In genomic region chr14:34463598-34463961, GRCh38 we compare ENCODE assay signal across 21 cellular contexts.
"Had no signal": no experiment of that assay in that cellular context is flagged by ENCODE, and none has a peak within 500 bp of the region (broad histone marks: within the 10 kb centered on the region; RNA-seq: fewer than 3 reads in every experiment).

No MANE protein-coding gene starts in this region.

- H3K9me3 Mint-ChIP-seq: activated CD8-positive, alpha-beta T cell treated with anti-CD3 and anti-CD28 coated beads for 36 hours; activated naive CD4-positive, alpha-beta T cell treated with anti-CD3 and anti-CD28 coated beads, Interleukin-2, amount 50 U/mL, for 24 hours; activated T-helper 1 cell treated with anti-CD3 and anti-CD28 coated beads, Interleukin-12 subunit alpha, Interleukin-12 subunit beta, Interleukin-2, Interleukin-4 antibody, amounts not matched to agents 30 ng/mL and 10 ng/mL and 1 ng/mL, durations not matched to agents 14 hours and 24 hours and 36 hours; T-cell had no signal

- ATAC-seq: activated CD8-positive, alpha-beta T cell treated with anti-CD3 and anti-CD28 coated beads for 36 hours; PC-3; T-cell had no signal

- H3K27me3 Mint-ChIP-seq: activated CD8-positive, alpha-beta T cell treated with anti-CD3 and anti-CD28 coated beads for 36 hours; activated naive CD4-positive, alpha-beta T cell treated with anti-CD3 and anti-CD28 coated beads, Interleukin-2, amount 50 U/mL, for 24 hours; T-cell had no signal

- DNase-seq: activated CD4-positive, alpha-beta T cell treated with anti-CD3 and anti-CD28 coated beads for 4 hours; activated CD8-positive, alpha-beta memory T cell treated with anti-CD3 and anti-CD28 coated beads, Interleukin-2, amount 50 U/mL, for 4 hours; activated CD8-positive, alpha-beta T cell treated with anti-CD3 and anti-CD28 coated beads for 36 hours; activated effector memory CD4-positive, alpha-beta T cell treated with Interleukin-2 at 50 U/mL for 16 hours; activated naive CD4-positive, alpha-beta T cell; aorta; central memory CD4-positive, alpha-beta T cell; MM.1S; NCI-H1105; NCI-H1436; NCI-H1694 treated with DMSO at 0.1 percent for 48 hours; NCI-H2081; NCI-H446; PC-3; SHP77 treated with DMSO at 0.1 percent for 48 hours; T-cell; T-helper 2 cell had no signal

- FAIRE-seq: RCC 7860 had no signal

- H3K9me3 ChIP-seq: breast epithelium had no signal

- H3K36me3 ChIP-seq: breast epithelium had no signal

- H3K36me3 Mint-ChIP-seq: activated naive CD4-positive, alpha-beta T cell treated with anti-CD3 and anti-CD28 coated beads, Interleukin-2, amount 50 U/mL, for 24 hours; T-cell had no signal

- H3K4me1 ChIP-seq: breast epithelium had no signal

- H3K27me3 ChIP-seq: breast epithelium had no signal

- H3K27ac Mint-ChIP-seq: activated naive CD4-positive, alpha-beta T cell treated with anti-CD3 and anti-CD28 coated beads, Interleukin-2, amount 50 U/mL, for 24 hours; T-cell had no signal
